Comparison of ENCODE assay signal across 1 cellular context in genomic region chr20:38931984-38932383, GRCh38.
TF ChIP-seq lines count a peak whose summit lies in the region.

No MANE protein-coding gene starts in this region.

TF ChIP-seq in GM23338, 12 proteins besides CTCF, POLR2A, EP300 and RAD21:
- TF ChIP-seq POLR2AphosphoS5 (IDR thresholded peaks at IDR 0.05; ENCODE audit: low read depth) (no peak), ETS1 (IDR thresholded peaks at IDR 0.05) (no peak), EZH2phosphoT487 (IDR thresholded peaks at IDR 0.05; ENCODE audit: unreplicated experiment) (no peak), ZNF114 (CRISPR knock-in tag; IDR thresholded peaks at IDR 0.05) (no peak)
